In the genomic region with DNA sequence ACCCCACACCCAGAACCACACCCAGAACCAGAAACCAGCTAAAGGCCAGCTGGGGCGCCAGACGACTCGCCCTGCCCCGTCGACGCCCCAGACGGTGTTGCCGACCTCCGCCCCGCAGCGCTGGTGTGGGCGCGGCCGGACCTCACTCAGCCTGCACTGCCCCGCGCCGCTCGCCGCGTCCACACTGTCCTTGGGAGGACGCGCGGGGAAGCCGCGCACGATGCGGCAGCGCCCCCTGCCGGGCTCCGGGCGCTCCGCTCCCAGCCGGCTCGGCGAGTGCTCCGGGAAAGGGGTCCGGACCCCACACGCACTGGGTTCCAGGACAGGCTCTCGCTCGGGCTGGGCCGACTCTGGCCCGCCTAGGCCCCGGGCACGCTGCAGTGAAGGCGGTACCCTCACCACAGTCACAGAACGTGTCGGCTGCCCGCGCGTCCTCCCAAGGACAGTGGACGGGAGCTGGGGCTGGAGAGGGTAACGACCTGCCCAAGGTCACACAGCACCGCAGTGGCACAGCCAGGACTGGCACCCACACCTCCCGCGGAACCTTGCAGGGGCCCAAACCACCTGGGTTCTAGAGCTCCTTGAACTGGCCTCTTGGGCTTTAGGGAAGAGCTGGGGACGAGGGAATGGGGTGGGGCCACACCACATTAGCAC, we compare ENCODE assay signal across 9 cellular contexts.
A peak's percentile ranks its signal among the peaks of the same experiment; 100 is the strongest.
DNase-seq lines count a peak whose midpoint lies in the region; ATAC-seq and TF ChIP-seq lines count a peak whose summit lies in the region.
"Had no signal": no experiment of that assay in that cellular context is flagged by ENCODE, and none has a peak within 500 bp of the region (broad histone marks: within the 10 kb centered on the region; RNA-seq: fewer than 3 reads in every experiment).

No MANE protein-coding gene starts in this region.

- intact Hi-C loops in naive thymus-derived CD4-positive, alpha-beta T cell (cut with micrococcal nuclease) = no loop called here

- 3% methylated on average over 56 of the region's 56 CpGs for WGBS in thymus

- POLR2A ChIA-PET in naive thymus-derived CD4-positive, alpha-beta T cell (lab: Charles Lee) = no interaction called here

- H3K27ac Mint-ChIP-seq in activated T-cell treated with anti-CD3 and anti-CD28 coated beads, Interleukin-2, amount 50 U/mL, for 72 hours = no peak overlapping the region
- no peak overlapping the region for H3K27ac Mint-ChIP-seq in naive thymus-derived CD4-positive, alpha-beta T cell
- H3K27ac Mint-ChIP-seq: stimulated activated naive CD8-positive, alpha-beta T cell treated with anti-CD3 and anti-CD28 coated beads, Interleukin-15, Interleukin-2, amounts not matched to agents 100 ng/mL and 50 ng/mL, for 24 hours had no signal

- H3K4me1 ChIP-seq in naive thymus-derived CD4-positive, alpha-beta T cell (ENCODE audit: control insufficient read depth in 2 of 2, insufficient read depth in 2 of 2, low read length in 2 of 2) = no peaks in the 10 kb centered on the region
- peaks cover 6% of the 10 kb centered on the region for H3K4me1 ChIP-seq in thymus (ENCODE audit: control insufficient read depth, insufficient read depth, low read length)

- peak; percentile 56 for TF ChIP-seq CTCF in fibroblast of the aortic adventitia (IDR thresholded peaks at IDR 0.05; ENCODE audit: insufficient read depth, low read length)

- ATAC-seq in GM18520 (IDR thresholded peaks at IDR 0.05; ENCODE audit: unreplicated experiment) (peak; percentile 63), HG03039 (IDR thresholded peaks at IDR 0.05; ENCODE audit: unreplicated experiment) (peak; percentile 64)
- ATAC-seq in activated T-cell treated with anti-CD3 and anti-CD28 coated beads, Interleukin-2, amount 50 U/mL, for 72 hours (replicated peaks in 1 of 2) = peak; percentile 83 to 89
- ATAC-seq in naive thymus-derived CD4-positive, alpha-beta T cell = peak; percentile 81

- H3K36me3 ChIP-seq in naive thymus-derived CD4-positive, alpha-beta T cell (ENCODE audit: control insufficient read depth in 2 of 3, insufficient read depth in 3 of 3, low read length in 3 of 3) = no peaks in the 10 kb centered on the region
- no peaks in the 10 kb centered on the region for H3K36me3 ChIP-seq in thymus (ENCODE audit: control insufficient read depth, insufficient read depth)

- DNase-seq in AG08395 (ENCODE audit: low spot score) (peak; percentile 65), NCI-H446 treated with DMSO at 0.1 percent for 48 hours (lab: John Stamatoyannopoulos, UW) (peak; percentile 22), fibroblast of the aortic adventitia (ENCODE audit: low read depth) (peak; percentile 28)
- DNase-seq in activated T-cell treated with anti-CD3 and anti-CD28 coated beads, Interleukin-2, amount 50 U/mL, for 72 hours = peak; percentile 58 to 72
- DNase-seq in naive thymus-derived CD4-positive, alpha-beta T cell = peak in 7 of 9 donors; percentile 8 to 72 (median 35)

- H3K27ac ChIP-seq in naive thymus-derived CD4-positive, alpha-beta T cell (ENCODE audit: low read depth, low read length) = no peak overlapping the region
- no peak overlapping the region for H3K27ac ChIP-seq in thymus (ENCODE audit: low read depth)

- H3K4me1 Mint-ChIP-seq in activated T-cell treated with anti-CD3 and anti-CD28 coated beads, Interleukin-2, amount 50 U/mL, for 72 hours (ENCODE audit: low read depth) = no peaks in the 10 kb centered on the region
- H3K4me1 Mint-ChIP-seq in naive thymus-derived CD4-positive, alpha-beta T cell = peaks cover 0 to 20% (median 12%) of the 10 kb centered on the region in 7 donors

- no peaks in the 10 kb centered on the region for H3K9me3 Mint-ChIP-seq in activated T-cell treated with anti-CD3 and anti-CD28 coated beads, Interleukin-2, amount 50 U/mL, for 72 hours
- H3K9me3 Mint-ChIP-seq in naive thymus-derived CD4-positive, alpha-beta T cell = peaks cover 0 to 9% (median 0%) of the 10 kb centered on the region in 11 donors
- H3K9me3 Mint-ChIP-seq: stimulated activated naive CD8-positive, alpha-beta T cell treated with anti-CD3 and anti-CD28 coated beads, Interleukin-15, Interleukin-2, amounts not matched to agents 100 ng/mL and 50 ng/mL, for 24 hours had no signal

- H3K36me3 Mint-ChIP-seq in activated T-cell treated with anti-CD3 and anti-CD28 coated beads, Interleukin-2, amount 50 U/mL, for 72 hours (ENCODE audit: insufficient read depth in 2 of 2) = no peaks in the 10 kb centered on the region
- peaks cover 0 to 7% (median 0%) of the 10 kb centered on the region in 5 donors for H3K36me3 Mint-ChIP-seq in naive thymus-derived CD4-positive, alpha-beta T cell

- CTCF ChIA-PET in naive thymus-derived CD4-positive, alpha-beta T cell (lab: Charles Lee) = no interaction called here

- no peaks in the 10 kb centered on the region for H3K9me3 ChIP-seq in naive thymus-derived CD4-positive, alpha-beta T cell (ENCODE audit: control insufficient read depth in 2 of 3, low read length in 3 of 3)
- no peaks in the 10 kb centered on the region for H3K9me3 ChIP-seq in thymus (ENCODE audit: control insufficient read depth)

- H3K27me3 Mint-ChIP-seq in activated T-cell treated with anti-CD3 and anti-CD28 coated beads, Interleukin-2, amount 50 U/mL, for 72 hours (ENCODE audit: low read depth) = peaks cover 58% of the 10 kb centered on the region
- peaks cover 41 to 55% (median 50%) of the 10 kb centered on the region in 5 donors for H3K27me3 Mint-ChIP-seq in naive thymus-derived CD4-positive, alpha-beta T cell

- H3K4me3 Mint-ChIP-seq in activated T-cell treated with anti-CD3 and anti-CD28 coated beads, Interleukin-2, amount 50 U/mL, for 72 hours = peak overlapping the region; percentile 51 to 60
- peak overlapping the region; percentile 55 to 77 (median 66) for H3K4me3 Mint-ChIP-seq in naive thymus-derived CD4-positive, alpha-beta T cell
- H3K4me3 Mint-ChIP-seq: stimulated activated naive CD8-positive, alpha-beta T cell treated with anti-CD3 and anti-CD28 coated beads, Interleukin-15, Interleukin-2, amounts not matched to agents 100 ng/mL and 50 ng/mL, for 24 hours had no signal

- H3K4me3 ChIP-seq in fibroblast of the aortic adventitia (ENCODE audit: low read depth, low read length) (peak overlapping the region; percentile 55), thymus (ENCODE audit: low read length) (peak overlapping the region; percentile 31)
- H3K4me3 ChIP-seq in naive thymus-derived CD4-positive, alpha-beta T cell (ENCODE audit: low read length) = peak overlapping the region; percentile 54

- H3K27me3 ChIP-seq in naive thymus-derived CD4-positive, alpha-beta T cell (ENCODE audit: control insufficient read depth in 2 of 2, insufficient read depth in 2 of 2, low read length in 2 of 2) = peaks cover 0 to 4% of the 10 kb centered on the region in 2 donors
- H3K27me3 ChIP-seq in thymus (ENCODE audit: control insufficient read depth, insufficient read depth) = peaks cover 8% of the 10 kb centered on the region
